In genomic region chr1:69993787-69994186, GRCh38 we compare ENCODE assay signal across 16 cellular contexts.
A peak's percentile ranks its signal among the peaks of the same experiment; 100 is the strongest.
DNase-seq lines count a peak whose midpoint lies in the region; ATAC-seq, FAIRE-seq and TF ChIP-seq lines count a peak whose summit lies in the region.
"Had no signal": no experiment of that assay in that cellular context is flagged by ENCODE, and none has a peak within 500 bp of the region (broad histone marks: within the 10 kb centered on the region; RNA-seq: fewer than 3 reads in every experiment).

No MANE protein-coding gene starts in this region.

- TF ChIP-seq CTCF in HepG2 (CRISPR knock-in tag; IDR thresholded peaks at IDR 0.05) (no peak), right lobe of liver (IDR thresholded peaks at IDR 0.05) (no peak)

- no peaks in the 10 kb centered on the region for H3K27me3 ChIP-seq in HepG2 (ENCODE audit: control insufficient read depth in 1 of 2, insufficient read depth in 2 of 2, low read length in 2 of 2)
- no peaks in the 10 kb centered on the region for H3K27me3 ChIP-seq in right lobe of liver
- H3K27me3 ChIP-seq in adipocyte (replicated peaks; ENCODE audit: control insufficient read depth, insufficient read depth, low read length) = no peaks in the 10 kb centered on the region

- FAIRE-seq in HepG2 (lab: Jason Lieb, UNC) = no peak
- FAIRE-seq: A204.1, HTR-8/SVneo had no signal

- no peak for TF ChIP-seq RAD21 in HepG2 (CRISPR knock-in tag; IDR thresholded peaks at IDR 0.05)

- POLR2A ChIA-PET in HepG2 (lab: Yijun Ruan, JAX) = no interaction called here

- TF ChIP-seq POLR2A in HepG2 (IDR thresholded peaks at IDR 0.05; ENCODE audit: insufficient read depth in 1 of 2, low read depth in 2 of 2, low read length in 2 of 2) (no peak), right lobe of liver (IDR thresholded peaks at IDR 0.05) (no peak)

- ATAC-seq in HepG2 (no peak), right lobe of liver (no peak)
- ATAC-seq: PC-3 had no signal

- H3K9ac ChIP-seq in HepG2 (ENCODE audit: insufficient read depth, low read depth, low read length) = no peak overlapping the region
- no peak overlapping the region for H3K9ac ChIP-seq in adipocyte (ENCODE audit: low read length)

- no TSS peak for BruUV-seq in HepG2 (replicated peaks; lab: Mats Ljungman, UMichigan)

- H3K36me3 ChIP-seq in HepG2 (replicated peaks in 1 of 2; ENCODE audit: control insufficient read depth in 1 of 2, insufficient read depth in 2 of 2, low read length in 2 of 2) (no peaks in the 10 kb centered on the region), right lobe of liver (no peaks in the 10 kb centered on the region), adipocyte (ENCODE audit: control insufficient read depth, insufficient read depth, low read length, severe bottlenecking) (no peaks in the 10 kb centered on the region)

- no peak overlapping the region for H3K4me3 ChIP-seq in HepG2 (replicated peaks in 1 of 3; ENCODE audit: insufficient read depth in 1 of 3, low read depth in 2 of 3, low read length in 3 of 3)
- no peak overlapping the region for H3K4me3 ChIP-seq in right lobe of liver
- H3K4me3 ChIP-seq in adipocyte (ENCODE audit: low read length) = peak overlapping the region; percentile 1

- H3K4me1 ChIP-seq in HepG2 (ENCODE audit: insufficient read depth, low read length) = no peaks in the 10 kb centered on the region
- no peaks in the 10 kb centered on the region for H3K4me1 ChIP-seq in right lobe of liver
- peaks cover 18% of the 10 kb centered on the region for H3K4me1 ChIP-seq in adipocyte (ENCODE audit: control insufficient read depth, insufficient read depth, low read length)

- intact Hi-C loops in HepG2 (cut with micrococcal nuclease; ENCODE audit: unreplicated experiment) = no loop called here
- intact Hi-C loops in right lobe of liver (cut with DNase I) = no loop called here

- TF ChIP-seq EP300 in HepG2 (IDR thresholded peaks at IDR 0.05; ENCODE audit: low read depth in 2 of 2, low read length in 2 of 2) (no peak), HepG2 (CRISPR knock-in tag; IDR thresholded peaks at IDR 0.05; ENCODE audit: borderline replicate concordance) (no peak)

- in situ Hi-C loops in HepG2 (cut with HindIII; ENCODE audit: extremely low pct_ligation_motif_present, low pct_unique_long_range_greater_than_20kb) = no loop called here

- H3K79me2 ChIP-seq in HepG2 (ENCODE audit: insufficient read depth, low read length) = no peaks in the 10 kb centered on the region

- no peak overlapping the region for H2AFZ ChIP-seq in HepG2 (ENCODE audit: low read length)

- H4K20me1 ChIP-seq in HepG2 (ENCODE audit: insufficient read depth, low read length) = no peaks in the 10 kb centered on the region; the same call in 1 of the 2 replicates

- H3K27ac ChIP-seq in HepG2 (ENCODE audit: extremely low read length, insufficient read depth, low read length) = no peak overlapping the region
- no peak overlapping the region for H3K27ac ChIP-seq in right lobe of liver
- H3K27ac ChIP-seq: RWPE1 had no signal

- WGBS in HepG2 (ENCODE audit: low lambda C conversion rate) = 16% methylated on average over 4 of the region's 4 CpGs
- 63% methylated on average over 4 of the region's 4 CpGs for WGBS in right lobe of liver (ENCODE audit: insufficient coverage, low coverage, low lambda C conversion rate, missing lambda C conversion rate)

- H3K9me3 ChIP-seq in HepG2 (ENCODE audit: low read length) (no peaks in the 10 kb centered on the region), right lobe of liver (no peaks in the 10 kb centered on the region), adipocyte (ENCODE audit: control insufficient read depth, low read length) (no peaks in the 10 kb centered on the region)

- no peak overlapping the region for H3K4me2 ChIP-seq in HepG2 (ENCODE audit: low read depth, low read length)

- CTCF ChIA-PET in HepG2 (lab: Yijun Ruan, JAX; ENCODE audit: low intra/inter-chr PET ratio, low total read pairs) = no interaction called here

- no peak for DNase-seq in HepG2 (ENCODE audit: low spot score)
- DNase-seq in right lobe of liver = no peak
- no peak for DNase-seq in adipocyte (ENCODE audit: low read depth)
- DNase-seq in fibroblast of the conjunctiva (ENCODE audit: low read depth) = peak; percentile 2
- DNase-seq in DMS53 (lab: John Stamatoyannopoulos, UW) = no peak
- no peak for DNase-seq in stimulated activated CD4-positive, alpha-beta T cell treated with anti-CD3 and anti-CD28 coated beads, Interleukin-12 subunit alpha, Interleukin-12 subunit beta, amount 100 ng/mL, for 4 hours
- no peak for DNase-seq in HPDE6-E6E7 (ENCODE audit: extremely low spot score)
- DNase-seq in activated CD8-positive, alpha-beta memory T cell treated with anti-CD3 and anti-CD28 coated beads, Interleukin-2, amount 50 U/mL, for 4 hours = no peak
- DNase-seq: DMS 273 treated with DMSO at 0.1 percent for 48 hours, NCI-H146, NCI-H774, PC-3, SW 1271 had no signal

TF ChIP-seq in HepG2, 621 proteins besides CTCF, POLR2A, EP300 and RAD21:
- TF ChIP-seq CREB1 (IDR thresholded peaks at IDR 0.05) = peak; percentile 92
- no peak for TF ChIP-seq CREB1 (CRISPR knock-in tag; IDR thresholded peaks at IDR 0.05)
- TF ChIP-seq ATF7 (IDR thresholded peaks at IDR 0.05) = peak; percentile 99
- TF ChIP-seq ATF7 (CRISPR knock-in tag; IDR thresholded peaks at IDR 0.05) = no peak
- TF ChIP-seq ZNF414 (CRISPR knock-in tag; IDR thresholded peaks at IDR 0.05) = no peak
